In genomic region chr2:232000439-232000838, GRCh38 we compare ENCODE assay signal across 7 cellular contexts.
"Had no signal": no experiment of that assay in that cellular context is flagged by ENCODE, and none has a peak within 500 bp of the region (broad histone marks: within the 10 kb centered on the region; RNA-seq: fewer than 3 reads in every experiment).

No MANE protein-coding gene starts in this region.

- DNase-seq: GM23248, GOT3, H7, KG1 had no signal

- H3K9me3 ChIP-seq: HAP-1 had no signal

- H3K4me1 ChIP-seq: HAP-1 had no signal

- H3K9ac ChIP-seq: GM23248 had no signal

- H3K4me3 ChIP-seq: GM23248, HAP-1, K562 had no signal

- H3K27ac ChIP-seq: GM23248 had no signal

- FAIRE-seq: HTR-8/SVneo, K562 had no signal

- H3K36me3 ChIP-seq: HAP-1 had no signal

- H2AFZ ChIP-seq: GM23248 had no signal
